In the genomic region with DNA sequence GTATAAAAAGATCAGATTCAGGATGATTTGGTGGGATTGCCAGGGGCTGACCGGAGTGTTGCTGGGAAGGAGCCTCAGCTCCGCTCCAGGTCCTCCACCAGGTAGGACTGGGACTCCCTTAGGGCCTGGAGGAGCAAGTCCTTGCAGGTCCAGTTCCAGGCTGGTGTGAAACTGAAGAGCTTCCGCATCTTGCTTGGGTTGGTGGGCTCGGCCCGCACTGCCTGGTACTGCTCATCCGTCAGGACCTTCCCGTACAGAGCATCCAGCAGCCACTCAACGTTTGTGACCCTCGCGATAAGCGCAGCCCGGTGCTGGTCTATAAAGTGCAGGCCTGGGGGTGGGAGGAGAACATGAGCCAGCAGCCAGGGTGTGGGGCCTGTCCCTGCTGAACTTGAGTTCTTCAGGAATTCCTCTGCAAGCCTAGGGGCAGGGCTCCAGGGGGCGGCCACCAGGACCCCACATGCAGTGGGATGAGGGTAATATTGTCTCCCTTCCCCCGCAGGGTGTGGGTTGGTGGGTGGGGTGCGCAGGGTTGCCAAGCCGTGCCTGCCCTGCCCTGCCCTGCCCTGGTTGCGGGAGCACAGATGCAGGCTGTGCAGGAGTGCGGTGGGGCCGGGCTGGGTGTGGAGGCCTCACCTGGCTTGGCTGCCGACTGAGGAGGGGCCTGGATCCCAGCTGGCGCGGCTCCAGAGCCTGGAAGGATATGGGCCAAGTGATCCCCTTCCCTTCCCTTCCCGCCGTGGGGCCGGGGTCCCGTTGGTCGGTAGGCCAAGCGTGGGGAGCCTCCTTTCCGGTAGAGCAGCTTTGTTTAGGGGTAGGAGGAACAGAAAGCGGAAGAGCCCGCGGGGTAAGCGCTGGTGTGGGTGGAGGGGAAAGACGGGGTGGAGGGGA, we compare ENCODE assay signal across 2 cellular contexts.
TF ChIP-seq lines count a peak whose summit lies in the region.

No MANE protein-coding gene starts in this region.

TF ChIP-seq in SK-N-SH, 30 proteins besides CTCF, POLR2A, EP300 and RAD21 (continued from another document):
- no peak for TF ChIP-seq IRF3 (IDR thresholded peaks at IDR 0.05; ENCODE audit: low read depth, low read length)
- TF ChIP-seq, protein P1, sequence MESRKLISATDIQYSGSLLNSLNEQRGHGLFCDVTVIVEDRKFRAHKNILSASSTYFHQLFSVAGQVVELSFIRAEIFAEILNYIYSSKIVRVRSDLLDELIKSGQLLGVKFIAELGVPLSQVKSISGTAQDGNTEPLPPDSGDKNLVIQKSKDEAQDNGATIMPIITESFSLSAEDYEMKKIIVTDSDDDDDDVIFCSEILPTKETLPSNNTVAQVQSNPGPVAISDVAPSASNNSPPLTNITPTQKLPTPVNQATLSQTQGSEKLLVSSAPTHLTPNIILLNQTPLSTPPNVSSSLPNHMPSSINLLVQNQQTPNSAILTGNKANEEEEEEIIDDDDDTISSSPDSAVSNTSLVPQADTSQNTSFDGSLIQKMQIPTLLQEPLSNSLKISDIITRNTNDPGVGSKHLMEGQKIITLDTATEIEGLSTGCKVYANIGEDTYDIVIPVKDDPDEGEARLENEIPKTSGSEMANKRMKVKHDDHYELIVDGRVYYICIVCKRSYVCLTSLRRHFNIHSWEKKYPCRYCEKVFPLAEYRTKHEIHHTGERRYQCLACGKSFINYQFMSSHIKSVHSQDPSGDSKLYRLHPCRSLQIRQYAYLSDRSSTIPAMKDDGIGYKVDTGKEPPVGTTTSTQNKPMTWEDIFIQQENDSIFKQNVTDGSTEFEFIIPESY (IDR thresholded peaks at IDR 0.05; ENCODE audit: borderline replicate concordance, low read depth), result no peak
- TF ChIP-seq ELF1 (IDR thresholded peaks at IDR 0.05), result no peak

TF ChIP-seq in liver, 16 proteins besides CTCF, POLR2A, EP300 and RAD21 (continued from another document):
- no peak for TF ChIP-seq REST (IDR thresholded peaks at IDR 0.05)
- no peak for TF ChIP-seq ATF3 (IDR thresholded peaks at IDR 0.05)
- TF ChIP-seq MAX (IDR thresholded peaks at IDR 0.05), result no peak
- TF ChIP-seq GABPA (IDR thresholded peaks at IDR 0.05 in 1 of 2, conservative IDR thresholded peaks at IDR 0.05 in 1 of 2), result no peak
- no peak for TF ChIP-seq EGR1 (IDR thresholded peaks at IDR 0.05; ENCODE audit: low read depth in 2 of 2)
- no peak for TF ChIP-seq SP1 (IDR thresholded peaks at IDR 0.05)
- TF ChIP-seq HNF4G (IDR thresholded peaks at IDR 0.05), result no peak
- no peak for TF ChIP-seq RXRA (IDR thresholded peaks at IDR 0.05)
- TF ChIP-seq FOXA1 (IDR thresholded peaks at IDR 0.05), result no peak
- no peak for TF ChIP-seq TAF1 (conservative IDR thresholded peaks at IDR 0.05)
- no peak for TF ChIP-seq JUND (IDR thresholded peaks at IDR 0.05)
